ENCODE assay signal across 8 cellular contexts in the genomic region with DNA sequence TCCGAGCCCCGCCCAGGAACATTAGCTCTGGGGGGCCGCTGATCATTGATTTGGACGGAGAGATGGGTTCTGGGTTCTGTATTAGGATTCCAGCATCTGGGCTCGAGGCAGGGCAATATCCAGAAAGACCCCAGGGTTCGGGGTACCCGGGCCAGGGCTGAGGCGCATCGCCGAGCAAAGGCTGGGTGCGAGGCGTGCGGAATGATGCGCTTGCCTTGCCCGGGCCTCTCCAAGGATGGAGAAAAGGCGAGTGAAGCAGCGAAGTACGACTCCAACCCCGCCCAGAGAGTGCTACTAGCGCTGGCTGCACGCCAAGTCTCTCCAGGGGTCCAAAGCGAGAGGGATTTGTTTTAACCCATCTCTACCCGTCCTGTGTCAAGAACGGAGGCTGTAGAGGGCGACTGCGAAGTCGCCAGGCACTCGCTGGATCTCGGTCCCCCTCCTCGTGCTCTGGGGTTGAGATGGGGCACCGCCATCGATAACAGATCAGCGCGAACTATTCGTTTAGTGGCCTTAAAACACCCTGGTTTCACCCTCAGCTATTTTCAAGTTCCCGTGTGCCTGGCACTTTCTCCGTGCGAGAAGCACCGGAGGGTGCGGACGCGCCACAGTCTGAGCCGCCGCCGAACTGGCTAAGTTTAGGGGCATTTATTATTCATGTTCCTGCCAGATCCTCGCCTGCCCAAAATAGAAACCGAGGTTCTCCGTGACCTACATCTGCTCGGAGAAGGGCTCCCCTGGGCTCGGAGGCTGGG. TPM values are rescaled to one million over a fixed set of nuclear protein-coding genes. Genes with fewer than 3 reads are reported as not detected.
A peak's percentile ranks its signal among the peaks of the same experiment; 100 is the strongest.
DNase-seq lines count a peak whose midpoint lies in the region; ATAC-seq and TF ChIP-seq lines count a peak whose summit lies in the region.

No MANE protein-coding gene starts in this region.

- H3K79me2 ChIP-seq in neural cell (replicated peaks; ENCODE audit: insufficient read depth, low read length): no peaks in the 10 kb centered on the region

- H3K9me2 ChIP-seq in neural cell (ENCODE audit: insufficient read depth, low read length): no peaks in the 10 kb centered on the region

- H2AFZ ChIP-seq in neural cell (ENCODE audit: low read depth, low read length): no peak overlapping the region

- TF ChIP-seq CTCF in neural cell (IDR thresholded peaks at IDR 0.05; ENCODE audit: poor library complexity, severe bottlenecking): no peak

- H3K27ac ChIP-seq in neural cell (ENCODE audit: low read length): no peak overlapping the region

- no peak for TF ChIP-seq RAD21 in neural cell (conservative IDR thresholded peaks at IDR 0.05)

- peak overlapping the region; percentile 42 for H3K4me2 ChIP-seq in neural cell (ENCODE audit: low read length)

- no peaks in the 10 kb centered on the region for H3K9me3 ChIP-seq in neural cell (ENCODE audit: low read length)

- TF ChIP-seq EP300 in neural cell (conservative IDR thresholded peaks at IDR 0.05; ENCODE audit: poor library complexity, severe bottlenecking): no peak

- peaks cover 98% of the 10 kb centered on the region for H3K27me3 ChIP-seq in neural cell (ENCODE audit: insufficient read depth, low read depth, low read length)

- H3F3A ChIP-seq in neural cell (ENCODE audit: insufficient read depth, low read length, poor library complexity, severe bottlenecking): no peaks in the 10 kb centered on the region

- no peak overlapping the region for H3K9ac ChIP-seq in neural cell (ENCODE audit: low read length)

- H3K4me3 ChIP-seq in neural cell (ENCODE audit: low read length): peak overlapping the region; percentile 65

- no peak for ATAC-seq in HG02981 (IDR thresholded peaks at IDR 0.05; ENCODE audit: unreplicated experiment)
- ATAC-seq in GM21619 (IDR thresholded peaks at IDR 0.05; ENCODE audit: unreplicated experiment): no peak
- ATAC-seq in HG03095 (IDR thresholded peaks at IDR 0.05; ENCODE audit: unreplicated experiment): no peak

- no peaks in the 10 kb centered on the region for H3K36me3 ChIP-seq in neural cell (ENCODE audit: insufficient read depth, low read length)

- peak; percentile 89 for DNase-seq in DMS53 (lab: John Stamatoyannopoulos, UW)
- DNase-seq in NCI-H146 treated with DMSO at 0.1 percent for 48 hours (lab: John Stamatoyannopoulos, UW; ENCODE audit: unreplicated experiment): peak; percentile 87
- peak; percentile 25 for DNase-seq in astrocyte of the hippocampus (ENCODE audit: low read depth, low spot score)
- no peak for DNase-seq in central memory CD4-positive, alpha-beta T cell

- H4K20me1 ChIP-seq in neural cell (ENCODE audit: insufficient read depth): no peaks in the 10 kb centered on the region

TF ChIP-seq in neural cell, 6 proteins besides CTCF, POLR2A, EP300 and RAD21:
- TF ChIP-seq POLR2AphosphoS5 (IDR thresholded peaks at IDR 0.05) (peak; percentile 52), SMC3 (conservative IDR thresholded peaks at IDR 0.05; ENCODE audit: poor library complexity) (no peak)

RNA-seq across cellular contexts. Expression of a gene that starts 1.9 kb away (rescaled TPM):
- polyA plus RNA-seq in neural cell: 0.98 and 1.2 TPM in 2 replicates
- polyA minus RNA-seq in neural cell: 0.46 and 0.49 TPM in 2 replicates
